15 cellular contexts compared by ENCODE assay signal in the genomic region with DNA sequence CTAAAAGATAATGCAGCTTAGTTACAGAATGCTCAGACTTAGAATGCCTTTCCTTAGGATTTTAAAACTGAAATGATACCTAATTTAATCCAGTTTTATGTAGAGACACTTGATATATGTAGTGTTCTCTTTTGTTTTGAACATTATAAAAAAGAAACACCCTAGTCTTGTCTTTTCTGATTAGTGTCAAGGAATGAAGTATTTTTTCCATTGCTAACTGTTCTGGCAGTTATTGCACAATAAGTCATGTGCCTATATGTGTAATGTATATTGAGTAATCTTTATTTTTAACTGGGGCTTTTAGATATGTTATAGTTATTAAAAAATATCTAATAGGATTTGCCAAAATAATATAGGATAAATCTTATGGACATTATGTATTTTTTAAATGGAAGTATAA. TPM values are rescaled to one million over a fixed set of nuclear protein-coding genes. Genes with fewer than 3 reads are reported as not detected.
A peak's percentile ranks its signal among the peaks of the same experiment; 100 is the strongest.
DNase-seq lines count a peak whose midpoint lies in the region; ATAC-seq, FAIRE-seq and TF ChIP-seq lines count a peak whose summit lies in the region.
"Had no signal": no experiment of that assay in that cellular context is flagged by ENCODE, and none has a peak within 500 bp of the region (broad histone marks: within the 10 kb centered on the region; RNA-seq: fewer than 3 reads in every experiment).

No MANE protein-coding gene starts in this region.

- peak overlapping the region; percentile 54 for H3K4me2 ChIP-seq in keratinocyte (ENCODE audit: control insufficient read depth, extremely low read depth, insufficient read depth, low read depth, low read length)

- H3K4me1 ChIP-seq in keratinocyte (ENCODE audit: control insufficient read depth, extremely low read depth, insufficient read depth, low read length) = peaks cover 28% of the 10 kb centered on the region

- peaks cover 51% of the 10 kb centered on the region for H3K36me3 Mint-ChIP-seq in CD4-positive, alpha-beta T cell (ENCODE audit: low read depth)
- H3K36me3 Mint-ChIP-seq in activated naive CD8-positive, alpha-beta T cell treated with anti-CD3 and anti-CD28 coated beads for 36 hours = peaks cover 26% of the 10 kb centered on the region

- H3K9ac ChIP-seq in keratinocyte (ENCODE audit: control insufficient read depth, extremely low read depth, insufficient read depth, low read length) = peak overlapping the region; percentile 54

- dilution Hi-C loops in keratinocyte (cut with MboI; ENCODE audit: extremely low pct_ligation_motif_present, low sequenced_read_pairs) = no loop called here

- H3K36me3 ChIP-seq in keratinocyte (ENCODE audit: control insufficient read depth in 2 of 2, extremely low read depth in 1 of 2, insufficient read depth in 2 of 2, low read length in 2 of 2) = no peaks in the 10 kb centered on the region

- no peak for TF ChIP-seq EP300 in Ishikawa (IDR thresholded peaks at IDR 0.05; ENCODE audit: borderline replicate concordance)

- no peaks in the 10 kb centered on the region for H3K27me3 ChIP-seq in CD4-positive, alpha-beta T cell (ENCODE audit: control insufficient read depth, insufficient read depth, low read length)
- H3K27me3 ChIP-seq in keratinocyte (ENCODE audit: control insufficient read depth, extremely low read depth, insufficient read depth, low read length) = no peaks in the 10 kb centered on the region

- no peak overlapping the region for H3K27ac ChIP-seq in CD4-positive, alpha-beta T cell (ENCODE audit: low read depth, low read length)
- H3K27ac ChIP-seq in keratinocyte (ENCODE audit: control insufficient read depth, insufficient read depth, low read length) = peak overlapping the region; percentile 85

- no peak for ATAC-seq in CD4-positive, alpha-beta T cell (ENCODE audit: poor library complexity)
- no peak for ATAC-seq in HG02759 (IDR thresholded peaks at IDR 0.05; ENCODE audit: unreplicated experiment)
- ATAC-seq: left lobe of liver, WTC11 had no signal

- peaks cover 7% of the 10 kb centered on the region for H4K20me1 ChIP-seq in keratinocyte (ENCODE audit: control insufficient read depth, extremely low read depth, insufficient read depth, low read length)

- peaks cover 93% of the 10 kb centered on the region for H3K79me2 ChIP-seq in keratinocyte (ENCODE audit: control insufficient read depth, insufficient read depth, low read length)

- TF ChIP-seq RAD21 in Ishikawa (IDR thresholded peaks at IDR 0.05; ENCODE audit: low read depth) = no peak

- H3K4me3 Mint-ChIP-seq in CD4-positive, alpha-beta T cell = no peak overlapping the region
- no peak overlapping the region for H3K4me3 Mint-ChIP-seq in activated naive CD8-positive, alpha-beta T cell treated with anti-CD3 and anti-CD28 coated beads for 36 hours
- H3K4me3 Mint-ChIP-seq: WTC11 had no signal

- intact Hi-C loops in CD4-positive, alpha-beta T cell (cut with DNase I, micrococcal nuclease) = loop anchor here in 1 of 2 experiments (10.0 kb wide), 1 partner anchor 662 kb away; a partner anchor contains a TSS

- no peak for DNase-seq in CD4-positive, alpha-beta T cell
- DNase-seq in activated naive CD8-positive, alpha-beta T cell treated with anti-CD3 and anti-CD28 coated beads for 36 hours = no peak
- no peak for DNase-seq in keratinocyte (ENCODE audit: low read depth, low spot score)
- no peak for DNase-seq in NCI-H2029 (lab: John Stamatoyannopoulos, UW)
- DNase-seq in NCI-H1417 treated with DMSO at 0.1 percent for 48 hours (lab: John Stamatoyannopoulos, UW) = no peak
- no peak for DNase-seq in NCI-H526 (lab: John Stamatoyannopoulos, UW)
- DNase-seq: activated T-cell treated with anti-CD3 and anti-CD28 coated beads, Interleukin-2, amount 50 U/mL, for 48 hours; COR-L47; GOT3 had no signal

- CTCF ChIA-PET in CD4-positive, alpha-beta T cell (lab: Charles Lee) = interaction anchor here (3.5 kb wide), 1 partner anchor 10 kb away, joined by 10 read pairs; no protein-coding TSS in a partner anchor

- no peak for FAIRE-seq in keratinocyte (lab: Jason Lieb, UNC)
- FAIRE-seq: RCC 7860 had no signal

- no peaks in the 10 kb centered on the region for H3K9me3 Mint-ChIP-seq in CD4-positive, alpha-beta T cell
- H3K9me3 Mint-ChIP-seq in activated naive CD8-positive, alpha-beta T cell treated with anti-CD3 and anti-CD28 coated beads for 36 hours = no peaks in the 10 kb centered on the region
- H3K9me3 Mint-ChIP-seq: neural crest cell, WTC11 had no signal

- no peak overlapping the region for H2AFZ ChIP-seq in keratinocyte (ENCODE audit: control insufficient read depth, low read length)

- peaks cover 76% of the 10 kb centered on the region for H3K4me1 Mint-ChIP-seq in CD4-positive, alpha-beta T cell (ENCODE audit: low read depth)
- peaks cover 45% of the 10 kb centered on the region for H3K4me1 Mint-ChIP-seq in activated naive CD8-positive, alpha-beta T cell treated with anti-CD3 and anti-CD28 coated beads for 36 hours

- TF ChIP-seq CTCF in CD4-positive, alpha-beta T cell (IDR thresholded peaks at IDR 0.05) = no peak
- TF ChIP-seq CTCF in keratinocyte (optimal IDR thresholded peaks at IDR 0.05 in 1 of 3, IDR thresholded peaks at IDR 0.05 in 1 of 3, conservative IDR thresholded peaks at IDR 0.05 in 1 of 3; ENCODE audit: extremely low read depth in 1 of 3, insufficient read depth in 2 of 3, low read length in 3 of 3) = no peak

- POLR2A ChIA-PET in CD4-positive, alpha-beta T cell (lab: Charles Lee) = interaction anchor here (1.4 to 2.0 kb wide), 2 partner anchors 60 to 62 kb away, joined by 3 to 9 read pairs; no protein-coding TSS in a partner anchor

- no peaks in the 10 kb centered on the region for H3K27me3 Mint-ChIP-seq in CD4-positive, alpha-beta T cell
- H3K27me3 Mint-ChIP-seq in activated naive CD8-positive, alpha-beta T cell treated with anti-CD3 and anti-CD28 coated beads for 36 hours = no peaks in the 10 kb centered on the region

- H3K27ac Mint-ChIP-seq in CD4-positive, alpha-beta T cell = peak overlapping the region; percentile 15
- H3K27ac Mint-ChIP-seq in activated naive CD8-positive, alpha-beta T cell treated with anti-CD3 and anti-CD28 coated beads for 36 hours = peak overlapping the region; percentile 62
- H3K27ac Mint-ChIP-seq: WTC11 had no signal

- no peak overlapping the region for H3K4me3 ChIP-seq in keratinocyte (ENCODE audit: control insufficient read depth in 2 of 3, extremely low read depth in 1 of 3, insufficient read depth in 2 of 3, low read depth in 1 of 3, low read length in 3 of 3)

- H3K9me3 ChIP-seq in CD4-positive, alpha-beta T cell (ENCODE audit: control insufficient read depth, low read length) = no peaks in the 10 kb centered on the region
- no peaks in the 10 kb centered on the region for H3K9me3 ChIP-seq in keratinocyte (ENCODE audit: control insufficient read depth, low read depth, low read length)

- H3K9me1 ChIP-seq in keratinocyte (ENCODE audit: control insufficient read depth, extremely low read depth, insufficient read depth, low read length) = no peaks in the 10 kb centered on the region

TF ChIP-seq in Ishikawa, 13 proteins besides CTCF, POLR2A, EP300 and RAD21:
- TF ChIP-seq CEBPB (IDR thresholded peaks at IDR 0.05) = peak; percentile 11; the same call in 1 of the 2 replicates
- TF ChIP-seq ZBTB7A (IDR thresholded peaks at IDR 0.05; ENCODE audit: low read depth) = no peak

RNA-seq across cellular contexts. Expression of a gene that starts 4.5 kb away (rescaled TPM):
- 10 to 100 TPM; 48.5 to 49.7 TPM for total RNA-seq in CD4-positive, alpha-beta T cell
- total RNA-seq in activated naive CD8-positive, alpha-beta T cell treated with anti-CD3 and anti-CD28 coated beads for 36 hours = 10 to 100 TPM; 52.7 to 56.3 TPM
- polyA plus RNA-seq in keratinocyte = 56.1 to 102 TPM (median 64.4 TPM) in 3 replicates
- 129 TPM for polyA plus RNA-seq in keratinocyte (2011; ENCODE audit: low read depth)
- polyA plus RNA-seq in keratinocyte (2011; cell fraction: cytosol; rRNA removed) = 69.4 and 225 TPM in 2 replicates
- polyA plus RNA-seq in keratinocyte (2011; cell fraction: nucleus; rRNA removed) = 94.8 and 101 TPM in 2 replicates
- 58.1 and 141 TPM in 2 replicates for polyA plus RNA-seq in keratinocyte (2012; ENCODE audit: low replicate concordance)
- polyA minus RNA-seq in keratinocyte = 11.1 to 56.3 TPM (median 21.1 TPM) in 3 replicates
- polyA minus RNA-seq in keratinocyte (2011; cell fraction: cytosol; rRNA and poly(A)+ RNA removed) = 46.8 TPM
- 52.7 and 77.2 TPM in 2 replicates for polyA minus RNA-seq in keratinocyte (2011; cell fraction: nucleus; rRNA and poly(A)+ RNA removed)
